In the genomic region with DNA sequence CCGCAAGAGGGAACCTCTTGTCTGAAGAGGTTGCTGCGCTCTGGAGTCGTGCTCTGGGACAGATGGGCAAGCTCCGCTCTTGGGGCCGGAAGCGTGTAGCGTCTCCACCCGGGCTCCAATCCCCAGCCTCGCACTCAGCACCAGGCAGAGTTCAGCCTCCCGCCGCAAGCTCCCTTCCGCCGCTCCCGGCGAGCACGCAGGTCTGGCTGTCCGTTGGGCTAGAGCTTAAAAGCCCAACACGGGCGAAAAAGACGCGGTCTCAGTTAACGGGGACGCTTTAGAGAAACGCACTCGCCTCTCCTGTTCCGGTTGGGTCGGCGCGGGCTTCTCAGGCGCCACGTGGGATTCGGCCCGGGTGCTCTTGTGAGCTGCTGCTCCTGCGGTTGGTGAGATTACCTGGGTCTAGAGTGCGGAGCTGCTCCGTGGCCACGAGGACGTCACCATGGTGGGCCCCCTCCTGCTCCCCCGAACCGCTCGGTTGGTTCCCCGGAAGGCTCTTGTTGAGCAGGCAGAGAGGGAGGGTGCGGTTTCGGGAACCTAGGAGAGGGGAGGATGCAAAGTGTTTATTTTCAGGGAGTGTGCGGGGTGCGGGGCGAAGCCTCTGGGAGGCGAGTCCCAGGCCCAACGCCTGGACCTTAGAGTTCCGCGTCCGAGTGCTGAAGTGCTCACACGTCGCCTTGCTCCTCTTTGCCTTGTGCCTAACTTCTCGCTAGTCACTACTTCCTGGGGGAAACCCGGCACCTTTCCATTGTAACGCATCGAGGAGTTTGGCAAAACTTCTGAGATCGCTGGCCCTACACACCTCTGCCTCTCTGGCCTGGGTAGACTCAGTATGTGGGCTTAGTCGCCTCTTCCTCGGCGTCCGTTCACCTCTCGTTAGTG, we compare ENCODE assay signal across 8 cellular contexts. TPM values are rescaled to one million over a fixed set of nuclear protein-coding genes. Genes with fewer than 3 reads are reported as not detected.
DNase-seq lines count a peak whose midpoint lies in the region; ATAC-seq, FAIRE-seq and TF ChIP-seq lines count a peak whose summit lies in the region.

A gene (plus strand): TSS at position 331 of the 882 bp plus-strand sequence. CDS start 112 bp downstream, at position 443.

- H4K91ac ChIP-seq in H1 (replicated peaks; ENCODE audit: insufficient read length, low read length) = peak within 1 kb of the TSS; percentile 89
- H4K91ac ChIP-seq in mesenchymal stem cell (ENCODE audit: low read length) = peak within 1 kb of the TSS; percentile 72

- POLR2A ChIA-PET in CD8-positive, alpha-beta memory T cell (lab: Charles Lee) = interaction anchor here (0.7 to 1.2 kb wide), 3 partner anchors 9 to 1833 kb away, joined by 3 to 10 read pairs (median 4); a partner anchor contains a TSS
- POLR2A ChIA-PET in H1 (lab: Charles Lee; ENCODE audit: partially characterized antibody) = interaction anchor here (0.6 to 3.6 kb wide), 32 partner anchors 9 to 1274 kb away, joined by 3 to 38 read pairs (median 4); a partner anchor contains a TSS

- H2AFZ ChIP-seq in H1 (ENCODE audit: low read length) = peak within 1 kb of the TSS; percentile 78
- H2AFZ ChIP-seq in mesenchymal stem cell (ENCODE audit: low read depth, low read length) = peak within 1 kb of the TSS; percentile 32

- TF ChIP-seq POLR2A in H1 (IDR thresholded peaks at IDR 0.05; ENCODE audit: control extremely low read depth in 1 of 2, low read depth in 2 of 2, low read length in 2 of 2) = peak; percentile 83 to 99

- H2BK12ac ChIP-seq in H1 (ENCODE audit: low read depth, low read length) = peak within 1 kb of the TSS; percentile 80; the same call in 1 of the 2 replicates
- H2BK12ac ChIP-seq in mesenchymal stem cell (ENCODE audit: low read length in 2 of 2) = no peak within 1 kb of the TSS

- no peaks in the 10 kb centered on the region for H4K20me1 ChIP-seq in H1 (replicated peaks in 1 of 2; ENCODE audit: control insufficient read depth in 1 of 2, insufficient read depth in 2 of 2, low read length in 2 of 2)

- peak; percentile 85 for FAIRE-seq in H1 (lab: Jason Lieb, UNC)

- H2BK20ac ChIP-seq in H1 (ENCODE audit: low read length) = no peak within 1 kb of the TSS

- CTCF ChIA-PET in CD8-positive, alpha-beta memory T cell (lab: Charles Lee) = interaction anchor here (1.1 to 2.3 kb wide), 6 partner anchors 12 to 169 kb away, joined by 3 to 14 read pairs (median 6); no protein-coding TSS in a partner anchor
- CTCF ChIA-PET in H1 (lab: Charles Lee; ENCODE audit: partially characterized antibody) = interaction anchor here (0.8 to 3.4 kb wide), 7 partner anchors 9 to 54 kb away, joined by 3 to 20 read pairs (median 9); no protein-coding TSS in a partner anchor

- H3K79me2 ChIP-seq in H1 (ENCODE audit: control insufficient read depth in 1 of 2, insufficient read depth in 2 of 2, low read length in 2 of 2) = peaks cover 25 to 49% of the 10 kb centered on the region in 2 experiments

- peak within 1 kb of the TSS; percentile 82 for H3K27ac ChIP-seq in CD8-positive, alpha-beta memory T cell (ENCODE audit: low read depth, low read length)
- H3K27ac ChIP-seq in H1 (ENCODE audit: low read depth, low read length) (peak within 1 kb of the TSS; percentile 93), mesenchymal stem cell (ENCODE audit: low read length, poor library complexity, severe bottlenecking) (peak within 1 kb of the TSS; percentile 87)

- peak within 1 kb of the TSS; percentile 88 for H4K5ac ChIP-seq in H1 (ENCODE audit: insufficient read length, low read depth, low read length)

- H2BK120ac ChIP-seq in H1 (replicated peaks; ENCODE audit: low read depth, low read length) (no peak within 1 kb of the TSS), mesenchymal stem cell (ENCODE audit: low read depth, low read length) (peak within 1 kb of the TSS; percentile 71)

- TF ChIP-seq RAD21 in H1 (IDR thresholded peaks at IDR 0.05 in 1 of 2, conservative IDR thresholded peaks at IDR 0.05 in 1 of 2; ENCODE audit: low read depth in 2 of 2, low read length in 2 of 2) = 0 out of 4 replicates have a peak, but pooled peaks of 1 of the 2 experiments have one; percentile 9

- H3K23me2 ChIP-seq in H1 (ENCODE audit: low read depth, low read length) = no peaks in the 10 kb centered on the region

- H2AK5ac ChIP-seq in H1 (ENCODE audit: low read depth, low read length) (no peak within 1 kb of the TSS; the same call in 1 of the 2 replicates), mesenchymal stem cell (ENCODE audit: low read length, severe bottlenecking) (no peak within 1 kb of the TSS)

- no peaks in the 10 kb centered on the region for H3K36me3 ChIP-seq in CD8-positive, alpha-beta memory T cell (ENCODE audit: insufficient read depth, low read length)
- H3K36me3 ChIP-seq in H1 (ENCODE audit: control insufficient read depth in 2 of 4, insufficient read depth in 4 of 4, low read length in 3 of 4) (peaks cover 0 to 4% (median 2%) of the 10 kb centered on the region in 4 experiments; a peak in 1 of 8 replicates), mesenchymal stem cell (ENCODE audit: control insufficient read depth in 1 of 2, insufficient read depth in 2 of 2, low read depth in 1 of 2, low read length in 2 of 2) (no peaks in the 10 kb centered on the region)

- H2BK5ac ChIP-seq in H1 (ENCODE audit: low read depth, low read length) = peak within 1 kb of the TSS; percentile 89
- peak within 1 kb of the TSS; percentile 58 for H2BK5ac ChIP-seq in mesenchymal stem cell (ENCODE audit: low read depth, low read length, poor library complexity, severe bottlenecking)

- H3K9ac ChIP-seq in H1 (replicated peaks in 1 of 4; ENCODE audit: extremely low read depth in 1 of 4, low read depth in 3 of 4, low read length in 3 of 4) (peak within 1 kb of the TSS; percentile 88 to 98 (median 94)), mesenchymal stem cell (ENCODE audit: low read length) (peak within 1 kb of the TSS; percentile 97)

- WGBS in H1 (ENCODE audit: extremely low coverage in 1 of 2, insufficient coverage in 1 of 2, insufficient read length in 1 of 2, insufficient replicate concordance in 2 of 2, low coverage in 1 of 2, low lambda C conversion rate in 2 of 2, missing lambda C conversion rate in 1 of 2), 2 experiments = 3% methylated on average over 57 of the region's 64 CpGs; no CpG with 5 or more reads in 1 of the 2 experiments
- under 1% methylated on average over 64 of the region's 64 CpGs for WGBS in mesenchymal stem cell

- H3K27me3 Mint-ChIP-seq in CD8-positive, alpha-beta memory T cell = no peaks in the 10 kb centered on the region

- H3K27ac Mint-ChIP-seq in CD8-positive, alpha-beta memory T cell = peak within 1 kb of the TSS; percentile 89 to 98 (median 98)

- H3K4me1 ChIP-seq in CD8-positive, alpha-beta memory T cell (ENCODE audit: insufficient read depth, low read length) = peaks cover 18% of the 10 kb centered on the region
- H3K4me1 ChIP-seq in H1 (replicated peaks in 1 of 4; ENCODE audit: control insufficient read depth in 3 of 4, insufficient read depth in 4 of 4, low read length in 3 of 4) (0 out of 7 replicates have a peak, but pooled peaks cover 0 to 3% (median 0%) of the 10 kb centered on the region in 4 experiments), mesenchymal stem cell (ENCODE audit: control insufficient read depth, insufficient read depth, low read depth, low read length) (no peaks in the 10 kb centered on the region)

- H2BK15ac ChIP-seq in H1 (ENCODE audit: low read length) (no peak within 1 kb of the TSS), mesenchymal stem cell (ENCODE audit: low read depth, poor library complexity, severe bottlenecking) (peak within 1 kb of the TSS; percentile 61)

- no peaks in the 10 kb centered on the region for H3K9me3 ChIP-seq in CD8-positive, alpha-beta memory T cell (ENCODE audit: low read length)
- H3K9me3 ChIP-seq in H1 (ENCODE audit: insufficient read depth in 2 of 2, low read depth in 1 of 2, low read length in 1 of 2) (no peaks in the 10 kb centered on the region), mesenchymal stem cell (ENCODE audit: control insufficient read depth, low read length) (no peaks in the 10 kb centered on the region)

- H3K36me3 Mint-ChIP-seq in CD8-positive, alpha-beta memory T cell = peaks cover 0 to 11% (median 0%) of the 10 kb centered on the region in 3 donors

- H3K4ac ChIP-seq in H1 (replicated peaks; ENCODE audit: insufficient read length, low read depth, low read length) (peak within 1 kb of the TSS; percentile 50), mesenchymal stem cell (ENCODE audit: low read depth in 1 of 2, low read length in 2 of 2) (peak within 1 kb of the TSS; percentile 67 to 83)

- peak within 1 kb of the TSS; percentile 100 for H4K8ac ChIP-seq in H1 (ENCODE audit: extremely low read depth, insufficient read depth, low read length)
- H4K8ac ChIP-seq in mesenchymal stem cell (ENCODE audit: low read length) = peak within 1 kb of the TSS; percentile 92

- no peak for TF ChIP-seq CTCF in H1 (IDR thresholded peaks at IDR 0.05; ENCODE audit: control extremely low read depth in 1 of 3, insufficient read depth in 1 of 3, low read depth in 1 of 3, low read length in 3 of 3)

- peak within 1 kb of the TSS; percentile 94 to 100 (median 98) for H3K4me3 Mint-ChIP-seq in CD8-positive, alpha-beta memory T cell

- H3K56ac ChIP-seq in H1 (replicated peaks; ENCODE audit: insufficient read length, low read depth, low read length) = peak within 1 kb of the TSS; percentile 71

- H3K14ac ChIP-seq in H1 (ENCODE audit: insufficient read length) (no peak within 1 kb of the TSS), mesenchymal stem cell (ENCODE audit: low read length in 2 of 2) (no peak within 1 kb of the TSS)

- peak within 1 kb of the TSS; percentile 94 for H3K4me3 ChIP-seq in CD8-positive, alpha-beta memory T cell (ENCODE audit: low read length)
- peak within 1 kb of the TSS; percentile 86 to 97 (median 89) for H3K4me3 ChIP-seq in H1 (ENCODE audit: extremely low read depth in 1 of 4, insufficient read depth in 2 of 4, low read depth in 3 of 4, low read length in 4 of 4)
- H3K4me3 ChIP-seq in mesenchymal stem cell (ENCODE audit: insufficient read depth in 1 of 2, low read depth in 1 of 2, low read length in 2 of 2) = peak within 1 kb of the TSS; percentile 82 to 97

- DNase-seq in CD8-positive, alpha-beta memory T cell = peak; percentile 60 to 81 (median 78)
- DNase-seq in HS-27A (ENCODE audit: low read depth) (peak; percentile 70), NOMO-1 (lab: John Stamatoyannopoulos, UW; ENCODE audit: unreplicated experiment in 2 of 2) (peak; percentile 78 to 82), H1 (ENCODE audit: low read depth in 1 of 2, low spot score in 2 of 2) (peak; percentile 77 to 87), mesenchymal stem cell (peak; percentile 96)
- peak; percentile 44 to 65 for DNase-seq in activated CD8-positive, alpha-beta memory T cell treated with anti-CD3 and anti-CD28 coated beads for 4 hours (ENCODE audit: low read depth in 2 of 2)
- DNase-seq in stimulated activated CD8-positive, alpha-beta memory T cell treated with anti-CD3 and anti-CD28 coated beads, Interleukin-12 subunit alpha, Interleukin-12 subunit beta, amount 100 ng/mL, for 4 hours (ENCODE audit: low read depth) = peak; percentile 60

- no peak within 1 kb of the TSS for H3K23ac ChIP-seq in H1 (ENCODE audit: insufficient read length)
- no peak within 1 kb of the TSS for H3K23ac ChIP-seq in mesenchymal stem cell (ENCODE audit: low read length in 2 of 2)

- H3K4me1 Mint-ChIP-seq in CD8-positive, alpha-beta memory T cell = peaks cover 34 to 43% (median 37%) of the 10 kb centered on the region in 3 donors

- H3K27me3 ChIP-seq in CD8-positive, alpha-beta memory T cell (ENCODE audit: insufficient read depth, low read length, poor library complexity, severe bottlenecking) = no peaks in the 10 kb centered on the region
- H3K27me3 ChIP-seq in H1 (replicated peaks in 1 of 4; ENCODE audit: control insufficient read depth in 3 of 4, extremely low read depth in 1 of 4, insufficient read depth in 3 of 4, low read length in 3 of 4) (no peaks in the 10 kb centered on the region), mesenchymal stem cell (ENCODE audit: control insufficient read depth in 1 of 2, insufficient read depth in 1 of 2, low read length in 2 of 2) (no peaks in the 10 kb centered on the region)

- no peaks in the 10 kb centered on the region for H3K9me3 Mint-ChIP-seq in CD8-positive, alpha-beta memory T cell

- H3K18ac ChIP-seq in H1 (ENCODE audit: extremely low read depth, low read length) (peak within 1 kb of the TSS; percentile 62), mesenchymal stem cell (ENCODE audit: low read depth in 1 of 2, low read length in 2 of 2) (peak within 1 kb of the TSS; percentile 83 to 84)

- no peak; a peak in 1 of 3 replicates for TF ChIP-seq EP300 in H1 (IDR thresholded peaks at IDR 0.05; ENCODE audit: borderline replicate concordance in 1 of 2, low read depth in 2 of 2, low read length in 2 of 2)

- H3K79me1 ChIP-seq in H1 (ENCODE audit: low read depth, low read length) (no peaks in the 10 kb centered on the region), mesenchymal stem cell (replicated peaks; ENCODE audit: low read length, poor library complexity, severe bottlenecking) (peaks cover 2% of the 10 kb centered on the region)

- peak within 1 kb of the TSS; percentile 77 to 83 for H3K4me2 ChIP-seq in H1 (ENCODE audit: insufficient read depth in 1 of 2, low read depth in 2 of 2, low read length in 2 of 2)
- H3K4me2 ChIP-seq in mesenchymal stem cell (ENCODE audit: low read length, poor library complexity, severe bottlenecking) = peak within 1 kb of the TSS; percentile 32

- ATAC-seq in GM19467 (IDR thresholded peaks at IDR 0.05; ENCODE audit: unreplicated experiment) = peak; percentile 85

RNA-seq across cellular contexts. Expression of the gene that starts here (rescaled TPM):
- 10 to 100 TPM; 52.9 to 55.9 TPM for total RNA-seq in CD8-positive, alpha-beta memory T cell
- 17.2 TPM for polyA plus RNA-seq in CD8-positive, alpha-beta memory T cell
- 64.2 and 67.3 TPM in 2 replicates for total RNA-seq in H1 (2021; fragmentation: NEBNext Ultra II Directional; extraction: Animal tissue kit (Norgen Biotek cat#: 25700))
- polyA plus RNA-seq in H1 (2011; rRNA removed) = 5.7 and 8.0 TPM in 2 replicates
- polyA plus RNA-seq in H1 (2011; cell fraction: cytosol; rRNA removed) = 24.0 TPM
- 6.7 TPM for polyA plus RNA-seq in H1 (2011; cell fraction: nucleus; rRNA removed)
- 46.9 to 68.4 TPM (median 58.2 TPM) in 4 replicates for polyA plus RNA-seq in H1 (2012, experiment 1 of 2)
- polyA plus RNA-seq in H1 (2012, experiment 2 of 2) = 17.2 TPM
- polyA plus RNA-seq in H1 (2013, experiment 1 of 2) = 110 TPM
- polyA plus RNA-seq in H1 (2013, experiment 2 of 2) = 108 TPM
- polyA minus RNA-seq in H1 (2011; rRNA and poly(A)+ RNA removed) = 15.9 and 19.6 TPM in 2 replicates
- 35.2 TPM for polyA minus RNA-seq in H1 (2011; cell fraction: cytosol; rRNA and poly(A)+ RNA removed)
- 106 TPM for polyA minus RNA-seq in H1 (2011; cell fraction: nucleus; rRNA and poly(A)+ RNA removed)
- polyA plus RNA-seq in mesenchymal stem cell (2013, experiment 1 of 2) = 61.4 TPM
- polyA plus RNA-seq in mesenchymal stem cell (2013, experiment 2 of 2) = 61.7 TPM

Comparison
In these comparisons a context has a peak if more than half of its experiments do, and no peak if none do; other contexts are left out.
1. Peak in every context shown above with its lines: DNase-seq, ATAC-seq, H3K4me3 ChIP-seq and H3K27ac ChIP-seq.